Comparison of ENCODE assay signal across 1 cellular context in genomic region chr20:62060631-62061541, GRCh38.
TF ChIP-seq lines count a peak whose summit lies in the region.

No MANE protein-coding gene starts in this region.

TF ChIP-seq in WTC11, 78 proteins besides CTCF, POLR2A, EP300 and RAD21:
- no peak for TF ChIP-seq NR3C1 (CRISPR knock-in tag; conservative IDR thresholded peaks at IDR 0.05; ENCODE audit: low read depth)
- no peak for TF ChIP-seq GTF2I (CRISPR knock-in tag; conservative IDR thresholded peaks at IDR 0.05)
- no peak for TF ChIP-seq ZNF263 (CRISPR knock-in tag; IDR thresholded peaks at IDR 0.05; ENCODE audit: low read depth)
- TF ChIP-seq ZSCAN18 (CRISPR knock-in tag; IDR thresholded peaks at IDR 0.05): no peak
- no peak for TF ChIP-seq ZNF219 (CRISPR knock-in tag; IDR thresholded peaks at IDR 0.05; ENCODE audit: borderline replicate concordance)
- TF ChIP-seq HMGA2 (CRISPR knock-in tag; IDR thresholded peaks at IDR 0.05): no peak
- no peak for TF ChIP-seq ZNF281 (CRISPR knock-in tag; IDR thresholded peaks at IDR 0.05)
- TF ChIP-seq OVOL2 (CRISPR knock-in tag; IDR thresholded peaks at IDR 0.05; ENCODE audit: borderline replicate concordance): no peak
- no peak for TF ChIP-seq ETV6 (CRISPR knock-in tag; IDR thresholded peaks at IDR 0.05)
- no peak for TF ChIP-seq ESRRA (CRISPR knock-in tag; IDR thresholded peaks at IDR 0.05; ENCODE audit: borderline replicate concordance)
- TF ChIP-seq USF2 (CRISPR knock-in tag; IDR thresholded peaks at IDR 0.05): no peak
- TF ChIP-seq NFE2L1 (CRISPR knock-in tag; IDR thresholded peaks at IDR 0.05): no peak
